11 cellular contexts compared by ENCODE assay signal in the genomic region with DNA sequence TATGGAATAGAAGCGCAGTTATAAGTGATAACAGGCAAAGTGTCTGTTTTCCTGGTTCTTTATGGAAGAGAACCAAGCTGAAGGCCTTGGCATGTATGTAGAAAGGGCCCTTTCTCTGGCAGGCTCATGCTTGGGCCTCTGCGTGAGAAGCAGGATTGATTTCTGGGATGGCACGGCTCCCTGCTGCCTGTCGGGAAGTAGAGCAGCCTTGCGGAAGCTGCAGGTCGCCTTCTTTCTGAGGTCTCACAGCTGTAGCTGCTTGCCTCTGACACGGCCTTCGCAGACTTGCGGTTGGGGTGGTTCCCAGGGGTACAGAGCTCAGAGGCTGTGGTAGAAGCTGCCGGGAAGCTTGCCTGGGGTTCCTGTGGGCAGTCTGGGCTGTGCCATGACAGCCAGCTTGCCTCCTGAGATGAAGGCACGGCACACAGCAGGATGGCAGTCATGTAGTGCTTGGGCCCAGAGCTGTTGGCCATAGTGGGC.
DNase-seq lines count a peak whose midpoint lies in the region; ATAC-seq and TF ChIP-seq lines count a peak whose summit lies in the region.
"Had no signal": no experiment of that assay in that cellular context is flagged by ENCODE, and none has a peak within 500 bp of the region (broad histone marks: within the 10 kb centered on the region; RNA-seq: fewer than 3 reads in every experiment).

No MANE protein-coding gene starts in this region.

- in situ Hi-C loops in brain microvascular endothelial cell (cut with HindIII; ENCODE audit: low pct_ligation_motif_present, low sequenced_read_pairs) = no loop called here

- no peak overlapping the region for H3K9ac ChIP-seq in BLaER1
- no peak overlapping the region for H3K9ac ChIP-seq in parathyroid adenoma

- H3K27me3 ChIP-seq in BLaER1 = no peaks in the 10 kb centered on the region
- H3K27me3 ChIP-seq in brain microvascular endothelial cell (replicated peaks) = no peaks in the 10 kb centered on the region
- no peaks in the 10 kb centered on the region for H3K27me3 ChIP-seq in parathyroid adenoma (ENCODE audit: control insufficient read depth, insufficient read depth, low read length)
- H3K27me3 ChIP-seq: tibial artery had no signal

- H3K9me3 ChIP-seq in BLaER1 (no peaks in the 10 kb centered on the region), parathyroid adenoma (ENCODE audit: control insufficient read depth, low read length) (no peaks in the 10 kb centered on the region)
- H3K9me3 ChIP-seq: tibial artery had no signal

- H3K36me3 ChIP-seq in BLaER1 = peaks cover 50% of the 10 kb centered on the region
- H3K36me3 ChIP-seq in brain microvascular endothelial cell (replicated peaks) = peaks cover 8% of the 10 kb centered on the region
- no peaks in the 10 kb centered on the region for H3K36me3 ChIP-seq in parathyroid adenoma (ENCODE audit: control insufficient read depth, insufficient read depth, low read length)

- TF ChIP-seq CTCF in brain microvascular endothelial cell (IDR thresholded peaks at IDR 0.05; ENCODE audit: low read depth, low read length, missing control alignments) = no peak
- TF ChIP-seq CTCF in parathyroid adenoma (IDR thresholded peaks at IDR 0.05) = no peak

- peaks cover 14% of the 10 kb centered on the region for H3K79me2 ChIP-seq in parathyroid adenoma

- peak; percentile 79 for DNase-seq in brain microvascular endothelial cell
- DNase-seq in hippocampal formation (lab: John Stamatoyannopoulos, UW) = peak; percentile 40 to 41
- no peak for DNase-seq in 8988T
- no peak for DNase-seq in epidermal melanocyte (ENCODE audit: insufficient read length, low spot score)
- DNase-seq: activated T-cell treated with anti-CD3 and anti-CD28 coated beads, Interleukin-2, amount 50 U/mL, for 72 hours had no signal

- peaks cover 95% of the 10 kb centered on the region for H4K20me1 ChIP-seq in BLaER1

- peak overlapping the region; percentile 87 for H3K4me2 ChIP-seq in BLaER1
- H3K4me2 ChIP-seq in parathyroid adenoma (ENCODE audit: low read length) = no peak overlapping the region

- peak overlapping the region; percentile 27; the same call in 1 of the 2 replicates for H3K4me3 ChIP-seq in BLaER1
- H3K4me3 ChIP-seq in brain microvascular endothelial cell (ENCODE audit: low read depth, low read length) = no peak overlapping the region
- no peak overlapping the region for H3K4me3 ChIP-seq in parathyroid adenoma (ENCODE audit: low read depth, low read length)
- H3K4me3 ChIP-seq: GM12878, tibial artery had no signal

- ATAC-seq in GM19328 (IDR thresholded peaks at IDR 0.05; ENCODE audit: unreplicated experiment) (no peak), GM21786 (IDR thresholded peaks at IDR 0.05; ENCODE audit: unreplicated experiment) (no peak)
- ATAC-seq: activated T-cell treated with anti-CD3 and anti-CD28 coated beads, Interleukin-2, amount 50 U/mL, for 72 hours; GM12878 had no signal

- H3K27ac ChIP-seq in BLaER1 (peak overlapping the region; percentile 4; the same call in 1 of the 2 replicates), brain microvascular endothelial cell (peak overlapping the region; percentile 76), parathyroid adenoma (peak overlapping the region; percentile 12)
- H3K27ac ChIP-seq: tibial artery had no signal

- H3K4me1 ChIP-seq in BLaER1 (peaks cover 53% of the 10 kb centered on the region), parathyroid adenoma (no peaks in the 10 kb centered on the region)

- no peak overlapping the region for H2AFZ ChIP-seq in parathyroid adenoma

Comparison
In these comparisons a context has a peak if more than half of its experiments do, and no peak if none do; other contexts are left out.
1. H3K27ac ChIP-seq: peak in every context shown above with its lines; median percentile 76 in brain microvascular endothelial cell; 12 in parathyroid adenoma; 4 in BLaER1.
2. DNase-seq: peak in brain microvascular endothelial cell (single experiment) and hippocampal formation (2 of 2); none in 8988T (single experiment) and epidermal melanocyte (single experiment).